ENCODE assay signal across 3 cellular contexts in the genomic region with DNA sequence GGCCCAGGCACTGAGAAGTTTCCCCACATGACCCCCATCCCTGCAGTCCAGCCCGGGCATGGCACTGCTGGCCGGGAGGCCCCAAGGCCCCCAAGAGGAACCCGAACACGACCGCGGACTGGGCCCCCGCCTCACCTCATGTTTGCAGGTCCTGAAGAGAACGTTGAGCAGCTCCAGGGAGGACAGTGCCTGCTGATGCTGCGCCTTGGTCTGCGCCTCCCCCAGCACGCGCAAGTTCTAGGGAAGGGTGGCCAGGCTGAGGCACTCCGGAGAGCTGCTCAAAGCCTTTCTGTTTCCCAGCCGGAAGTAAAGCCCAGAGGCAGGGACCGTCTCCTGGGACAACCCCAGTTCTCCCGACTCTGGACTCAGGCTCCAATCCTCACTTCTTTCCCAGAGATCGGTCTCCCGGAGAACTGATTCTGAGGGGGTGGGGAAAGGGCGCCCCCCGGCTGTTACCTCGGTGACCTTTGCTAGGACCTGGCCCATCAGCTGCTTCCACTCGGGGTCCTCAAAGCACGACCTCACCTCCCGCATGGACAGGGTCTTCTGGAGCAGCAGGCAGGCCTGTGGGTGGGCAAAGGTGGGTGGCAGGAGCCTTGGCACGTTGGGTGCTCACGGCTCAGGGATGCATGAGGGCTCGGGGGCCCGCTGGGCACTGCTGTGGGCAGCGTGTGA.
TF ChIP-seq lines count a peak whose summit lies in the region.

No MANE protein-coding gene starts in this region.

TF ChIP-seq in SK-N-SH, 30 proteins besides CTCF, POLR2A, EP300 and RAD21:
- TF ChIP-seq FOXM1 (IDR thresholded peaks at IDR 0.05; ENCODE audit: low read depth) = no peak

TF ChIP-seq in SK-N-SH treated with all-trans-retinoic acid at 6 μM for 48 hours, 23 proteins besides CTCF, POLR2A, EP300 and RAD21:
- TF ChIP-seq, protein P1, sequence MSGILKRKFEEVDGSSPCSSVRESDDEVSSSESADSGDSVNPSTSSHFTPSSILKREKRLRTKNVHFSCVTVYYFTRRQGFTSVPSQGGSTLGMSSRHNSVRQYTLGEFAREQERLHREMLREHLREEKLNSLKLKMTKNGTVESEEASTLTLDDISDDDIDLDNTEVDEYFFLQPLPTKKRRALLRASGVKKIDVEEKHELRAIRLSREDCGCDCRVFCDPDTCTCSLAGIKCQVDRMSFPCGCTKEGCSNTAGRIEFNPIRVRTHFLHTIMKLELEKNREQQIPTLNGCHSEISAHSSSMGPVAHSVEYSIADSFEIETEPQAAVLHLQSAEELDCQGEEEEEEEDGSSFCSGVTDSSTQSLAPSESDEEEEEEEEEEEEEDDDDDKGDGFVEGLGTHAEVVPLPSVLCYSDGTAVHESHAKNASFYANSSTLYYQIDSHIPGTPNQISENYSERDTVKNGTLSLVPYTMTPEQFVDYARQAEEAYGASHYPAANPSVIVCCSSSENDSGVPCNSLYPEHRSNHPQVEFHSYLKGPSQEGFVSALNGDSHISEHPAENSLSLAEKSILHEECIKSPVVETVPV (CRISPR knock-in tag; IDR thresholded peaks at IDR 0.05) = no peak
- TF ChIP-seq ZNF565 (CRISPR knock-in tag; conservative IDR thresholded peaks at IDR 0.05; ENCODE audit: low read depth) = no peak
- no peak for TF ChIP-seq TCF4 (CRISPR knock-in tag; IDR thresholded peaks at IDR 0.05; ENCODE audit: borderline replicate concordance)
- no peak for TF ChIP-seq ESRRG (CRISPR knock-in tag; IDR thresholded peaks at IDR 0.05)
- TF ChIP-seq PPARA (CRISPR knock-in tag; IDR thresholded peaks at IDR 0.05; ENCODE audit: borderline replicate concordance) = no peak
- TF ChIP-seq ARNTL (CRISPR knock-in tag; IDR thresholded peaks at IDR 0.05; ENCODE audit: borderline replicate concordance, low read depth) = no peak
- TF ChIP-seq BACH2 (CRISPR knock-in tag; IDR thresholded peaks at IDR 0.05; ENCODE audit: borderline replicate concordance) = no peak
- no peak for TF ChIP-seq RARB (CRISPR knock-in tag; IDR thresholded peaks at IDR 0.05)
- no peak for TF ChIP-seq CSDC2 (CRISPR knock-in tag; IDR thresholded peaks at IDR 0.05)
- no peak for TF ChIP-seq ZNF8 (CRISPR knock-in tag; IDR thresholded peaks at IDR 0.05)
- no peak for TF ChIP-seq ZFP3 (CRISPR knock-in tag; IDR thresholded peaks at IDR 0.05)
- no peak for TF ChIP-seq OSR1 (CRISPR knock-in tag; IDR thresholded peaks at IDR 0.05)
- TF ChIP-seq, protein P2, sequence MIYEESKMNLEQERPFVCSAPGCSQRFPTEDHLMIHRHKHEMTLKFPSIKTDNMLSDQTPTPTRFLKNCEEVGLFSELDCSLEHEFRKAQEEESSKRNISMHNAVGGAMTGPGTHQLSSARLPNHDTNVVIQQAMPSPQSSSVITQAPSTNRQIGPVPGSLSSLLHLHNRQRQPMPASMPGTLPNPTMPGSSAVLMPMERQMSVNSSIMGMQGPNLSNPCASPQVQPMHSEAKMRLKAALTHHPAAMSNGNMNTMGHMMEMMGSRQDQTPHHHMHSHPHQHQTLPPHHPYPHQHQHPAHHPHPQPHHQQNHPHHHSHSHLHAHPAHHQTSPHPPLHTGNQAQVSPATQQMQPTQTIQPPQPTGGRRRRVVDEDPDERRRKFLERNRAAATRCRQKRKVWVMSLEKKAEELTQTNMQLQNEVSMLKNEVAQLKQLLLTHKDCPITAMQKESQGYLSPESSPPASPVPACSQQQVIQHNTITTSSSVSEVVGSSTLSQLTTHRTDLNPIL (CRISPR knock-in tag; IDR thresholded peaks at IDR 0.05; ENCODE audit: low read depth) = no peak
- no peak for TF ChIP-seq ZC3H10 (CRISPR knock-in tag; IDR thresholded peaks at IDR 0.05)
- TF ChIP-seq SNAI2 (CRISPR knock-in tag; IDR thresholded peaks at IDR 0.05) = no peak
- TF ChIP-seq GLIS3 (CRISPR knock-in tag; IDR thresholded peaks at IDR 0.05) = no peak
- TF ChIP-seq, protein P3, sequence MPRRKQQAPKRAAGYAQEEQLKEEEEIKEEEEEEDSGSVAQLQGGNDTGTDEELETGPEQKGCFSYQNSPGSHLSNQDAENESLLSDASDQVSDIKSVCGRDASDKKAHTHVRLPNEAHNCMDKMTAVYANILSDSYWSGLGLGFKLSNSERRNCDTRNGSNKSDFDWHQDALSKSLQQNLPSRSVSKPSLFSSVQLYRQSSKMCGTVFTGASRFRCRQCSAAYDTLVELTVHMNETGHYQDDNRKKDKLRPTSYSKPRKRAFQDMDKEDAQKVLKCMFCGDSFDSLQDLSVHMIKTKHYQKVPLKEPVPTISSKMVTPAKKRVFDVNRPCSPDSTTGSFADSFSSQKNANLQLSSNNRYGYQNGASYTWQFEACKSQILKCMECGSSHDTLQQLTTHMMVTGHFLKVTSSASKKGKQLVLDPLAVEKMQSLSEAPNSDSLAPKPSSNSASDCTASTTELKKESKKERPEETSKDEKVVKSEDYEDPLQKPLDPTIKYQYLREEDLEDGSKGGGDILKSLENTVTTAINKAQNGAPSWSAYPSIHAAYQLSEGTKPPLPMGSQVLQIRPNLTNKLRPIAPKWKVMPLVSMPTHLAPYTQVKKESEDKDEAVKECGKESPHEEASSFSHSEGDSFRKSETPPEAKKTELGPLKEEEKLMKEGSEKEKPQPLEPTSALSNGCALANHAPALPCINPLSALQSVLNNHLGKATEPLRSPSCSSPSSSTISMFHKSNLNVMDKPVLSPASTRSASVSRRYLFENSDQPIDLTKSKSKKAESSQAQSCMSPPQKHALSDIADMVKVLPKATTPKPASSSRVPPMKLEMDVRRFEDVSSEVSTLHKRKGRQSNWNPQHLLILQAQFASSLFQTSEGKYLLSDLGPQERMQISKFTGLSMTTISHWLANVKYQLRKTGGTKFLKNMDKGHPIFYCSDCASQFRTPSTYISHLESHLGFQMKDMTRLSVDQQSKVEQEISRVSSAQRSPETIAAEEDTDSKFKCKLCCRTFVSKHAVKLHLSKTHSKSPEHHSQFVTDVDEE (CRISPR knock-in tag; IDR thresholded peaks at IDR 0.05) = no peak
- no peak for TF ChIP-seq ISL1 (CRISPR knock-in tag; IDR thresholded peaks at IDR 0.05)
- TF ChIP-seq, protein P4, sequence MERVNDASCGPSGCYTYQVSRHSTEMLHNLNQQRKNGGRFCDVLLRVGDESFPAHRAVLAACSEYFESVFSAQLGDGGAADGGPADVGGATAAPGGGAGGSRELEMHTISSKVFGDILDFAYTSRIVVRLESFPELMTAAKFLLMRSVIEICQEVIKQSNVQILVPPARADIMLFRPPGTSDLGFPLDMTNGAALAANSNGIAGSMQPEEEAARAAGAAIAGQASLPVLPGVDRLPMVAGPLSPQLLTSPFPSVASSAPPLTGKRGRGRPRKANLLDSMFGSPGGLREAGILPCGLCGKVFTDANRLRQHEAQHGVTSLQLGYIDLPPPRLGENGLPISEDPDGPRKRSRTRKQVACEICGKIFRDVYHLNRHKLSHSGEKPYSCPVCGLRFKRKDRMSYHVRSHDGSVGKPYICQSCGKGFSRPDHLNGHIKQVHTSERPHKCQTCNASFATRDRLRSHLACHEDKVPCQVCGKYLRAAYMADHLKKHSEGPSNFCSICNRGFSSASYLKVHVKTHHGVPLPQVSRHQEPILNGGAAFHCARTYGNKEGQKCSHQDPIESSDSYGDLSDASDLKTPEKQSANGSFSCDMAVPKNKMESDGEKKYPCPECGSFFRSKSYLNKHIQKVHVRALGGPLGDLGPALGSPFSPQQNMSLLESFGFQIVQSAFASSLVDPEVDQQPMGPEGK (CRISPR knock-in tag; IDR thresholded peaks at IDR 0.05; ENCODE audit: borderline replicate concordance) = no peak
TF ChIP-seq in SK-N-SH treated with all-trans-retinoic acid at 6 μM for 48 hours: peak in this region for 0.

TF ChIP-seq in H1, 55 proteins besides CTCF, POLR2A, EP300 and RAD21:
- TF ChIP-seq RXRA (IDR thresholded peaks at IDR 0.05; ENCODE audit: insufficient read depth, low read depth, low read length) (no peak), RBBP5 (IDR thresholded peaks at IDR 0.05; ENCODE audit: borderline replicate concordance, low read depth, low read length) (no peak), JUND (IDR thresholded peaks at IDR 0.05; ENCODE audit: low read length) (no peak), SP1 (IDR thresholded peaks at IDR 0.05; ENCODE audit: low read depth, low read length) (no peak), RNF2 (IDR thresholded peaks at IDR 0.05; ENCODE audit: borderline replicate concordance, low read depth, low read length, missing control alignments, poor library complexity, severe bottlenecking) (no peak), PHF8 (conservative IDR thresholded peaks at IDR 0.05; ENCODE audit: low read depth, low read length) (no peak), CBX5 (IDR thresholded peaks at IDR 0.05; ENCODE audit: low read depth, low read length) (no peak), BCL11A (IDR thresholded peaks at IDR 0.05; ENCODE audit: low read depth in 2 of 2, low read length in 2 of 2) (no peak), JUN (IDR thresholded peaks at IDR 0.05; ENCODE audit: low read depth, low read length) (no peak)
- TF ChIP-seq, protein P5, sequence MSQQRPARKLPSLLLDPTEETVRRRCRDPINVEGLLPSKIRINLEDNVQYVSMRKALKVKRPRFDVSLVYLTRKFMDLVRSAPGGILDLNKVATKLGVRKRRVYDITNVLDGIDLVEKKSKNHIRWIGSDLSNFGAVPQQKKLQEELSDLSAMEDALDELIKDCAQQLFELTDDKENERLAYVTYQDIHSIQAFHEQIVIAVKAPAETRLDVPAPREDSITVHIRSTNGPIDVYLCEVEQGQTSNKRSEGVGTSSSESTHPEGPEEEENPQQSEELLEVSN (IDR thresholded peaks at IDR 0.05) = no peak
- TF ChIP-seq, protein P6, sequence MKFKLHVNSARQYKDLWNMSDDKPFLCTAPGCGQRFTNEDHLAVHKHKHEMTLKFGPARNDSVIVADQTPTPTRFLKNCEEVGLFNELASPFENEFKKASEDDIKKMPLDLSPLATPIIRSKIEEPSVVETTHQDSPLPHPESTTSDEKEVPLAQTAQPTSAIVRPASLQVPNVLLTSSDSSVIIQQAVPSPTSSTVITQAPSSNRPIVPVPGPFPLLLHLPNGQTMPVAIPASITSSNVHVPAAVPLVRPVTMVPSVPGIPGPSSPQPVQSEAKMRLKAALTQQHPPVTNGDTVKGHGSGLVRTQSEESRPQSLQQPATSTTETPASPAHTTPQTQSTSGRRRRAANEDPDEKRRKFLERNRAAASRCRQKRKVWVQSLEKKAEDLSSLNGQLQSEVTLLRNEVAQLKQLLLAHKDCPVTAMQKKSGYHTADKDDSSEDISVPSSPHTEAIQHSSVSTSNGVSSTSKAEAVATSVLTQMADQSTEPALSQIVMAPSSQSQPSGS (IDR thresholded peaks at IDR 0.05; ENCODE audit: low read length) = no peak
